Comparison of ENCODE assay signal across 24 cellular contexts in the genomic region with DNA sequence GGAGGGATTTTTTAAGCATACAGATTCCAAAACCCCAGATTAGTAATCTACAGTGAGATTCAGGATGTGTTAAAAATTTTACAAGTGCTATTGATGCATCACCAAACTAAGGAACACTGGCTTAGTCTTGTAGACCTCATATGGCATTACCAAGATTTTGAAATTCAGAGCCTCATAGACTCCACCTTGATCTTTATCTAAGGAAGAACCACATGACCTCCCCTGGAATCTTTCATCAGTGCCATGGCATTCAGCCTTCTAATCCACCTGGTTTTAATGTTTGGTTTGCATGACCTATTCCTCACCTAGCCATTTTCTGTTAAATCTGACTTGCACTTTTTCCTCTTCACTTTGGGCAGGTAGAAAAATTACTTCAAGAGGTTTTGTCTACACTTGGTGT.
"Had no signal": no experiment of that assay in that cellular context is flagged by ENCODE, and none has a peak within 500 bp of the region (broad histone marks: within the 10 kb centered on the region; RNA-seq: fewer than 3 reads in every experiment).

No MANE protein-coding gene starts in this region.

- DNase-seq: colonic mucosa; cortex of kidney; effector CD8-positive, alpha-beta T cell; effector memory CD8-positive, alpha-beta T cell; endodermal cell; erythroblast; esophagus squamous epithelium; foreskin fibroblast; foreskin melanocyte; gastrocnemius medialis; head of caudate nucleus; heart right ventricle; hippocampal formation; left cardiac atrium; left lung; left ventricle myocardium superior; lower lobe of right lung; mesenchymal stem cell; midbrain; naive thymus-derived CD4-positive, alpha-beta T cell; natural killer cell had no signal

- H3K36me3 ChIP-seq: colonic mucosa, esophagus squamous epithelium, gastrocnemius medialis, heart right ventricle, left lung, lower lobe of right lung had no signal

- H3K4me3 ChIP-seq: colonic mucosa, esophagus squamous epithelium, gastrocnemius medialis, heart right ventricle, left lung, lower lobe of right lung had no signal

- H3K4me1 Mint-ChIP-seq: natural killer cell had no signal

- ATAC-seq: effector memory CD8-positive, alpha-beta T cell; esophagus mucosa; gastrocnemius medialis; heart right ventricle; left cardiac atrium; left lung; left ventricle myocardium superior; lower lobe of right lung; naive thymus-derived CD4-positive, alpha-beta T cell; natural killer cell had no signal

- H3K4me1 ChIP-seq: colonic mucosa, esophagus squamous epithelium, gastrocnemius medialis, heart right ventricle, left lung, lower lobe of right lung had no signal

- H3K9me3 ChIP-seq: colonic mucosa, esophagus squamous epithelium, lower lobe of right lung had no signal

- H3K27ac ChIP-seq: colonic mucosa, epithelial cell of prostate, esophagus squamous epithelium, gastrocnemius medialis, heart right ventricle, left lung, lower lobe of right lung had no signal

- H3K27me3 Mint-ChIP-seq: dendritic cell treated with granulocyte-macrophage colony-stimulating factor and Interleukin-4, amounts not matched to agents 40 ng/mL and 50 ng/mL, for 4 days; effector memory CD8-positive, alpha-beta T cell had no signal

- H3K27ac Mint-ChIP-seq: dendritic cell treated with granulocyte-macrophage colony-stimulating factor and Interleukin-4, amounts not matched to agents 40 ng/mL and 50 ng/mL, for 4 days; effector memory CD8-positive, alpha-beta T cell; endodermal cell; naive thymus-derived CD4-positive, alpha-beta T cell; natural killer cell had no signal

- H3K27me3 ChIP-seq: colonic mucosa, esophagus squamous epithelium, gastrocnemius medialis, heart right ventricle, left lung had no signal

- H3K9me3 Mint-ChIP-seq: dendritic cell treated with granulocyte-macrophage colony-stimulating factor and Interleukin-4, amounts not matched to agents 40 ng/mL and 50 ng/mL, for 4 days; endodermal cell had no signal

- H3K36me3 Mint-ChIP-seq: naive thymus-derived CD4-positive, alpha-beta T cell; natural killer cell had no signal

- H3K4me3 Mint-ChIP-seq: dendritic cell treated with granulocyte-macrophage colony-stimulating factor and Interleukin-4, amounts not matched to agents 40 ng/mL and 50 ng/mL, for 4 days; effector memory CD8-positive, alpha-beta T cell; endodermal cell; naive thymus-derived CD4-positive, alpha-beta T cell; natural killer cell had no signal
